ENCODE assay signal across 9 cellular contexts in genomic region chr4:165378763-165379631, GRCh38. TPM values are rescaled to one million over a fixed set of nuclear protein-coding genes. Genes with fewer than 3 reads are reported as not detected.
A peak's percentile ranks its signal among the peaks of the same experiment; 100 is the strongest.
DNase-seq lines count a peak whose midpoint lies in the region; ATAC-seq and TF ChIP-seq lines count a peak whose summit lies in the region.
"Had no signal": no experiment of that assay in that cellular context is flagged by ENCODE, and none has a peak within 500 bp of the region (broad histone marks: within the 10 kb centered on the region; RNA-seq: fewer than 3 reads in every experiment).

Gene CPE (plus strand): TSS chr4:165379008. CDS start chr4:165379222, 214 bp downstream.

- intact Hi-C loops in testis (cut with DNase I; ENCODE audit: low total_unique reads), result no loop called here

- H3K27me3 ChIP-seq in testis, result no peaks in the 10 kb centered on the region

- TF ChIP-seq POLR2A in testis (IDR thresholded peaks at IDR 0.05), result no peak

- 1% methylated on average over 23 to 63 of the region's 82 CpGs for WGBS in testis, 2 donors

- no peaks in the 10 kb centered on the region for H3K9me3 ChIP-seq in testis

- peak; percentile 92 for DNase-seq in DMS 273 (lab: John Stamatoyannopoulos, UW; ENCODE audit: unreplicated experiment)
- DNase-seq in KBM-7, result peak; percentile 81
- DNase-seq in SK-MEL-5 (ENCODE audit: low read depth, low spot score), result peak; percentile 46
- DNase-seq in activated naive CD8-positive, alpha-beta T cell treated with anti-CD3 and anti-CD28 coated beads, Interleukin-2, amount 50 U/mL, for 16 hours (ENCODE audit: low read depth, low spot score), result peak; percentile 51
- DNase-seq in glomerular endothelial cell (ENCODE audit: extremely low read depth, low read depth, low spot score), result no peak
- DNase-seq in nucleus accumbens (lab: John Stamatoyannopoulos, UW), result peak in 55 of 56 donors; percentile 3 to 88 (median 74)
- DNase-seq in testis, result peak; percentile 88

- no peaks in the 10 kb centered on the region for H3K36me3 ChIP-seq in testis (ENCODE audit: low read depth, missing control alignments)

- peaks cover 3% of the 10 kb centered on the region for H3K4me1 ChIP-seq in testis

- peak within 1 kb of the TSS; percentile 75 to 84 for H3K4me3 ChIP-seq in testis

- peak; percentile 92 for ATAC-seq in GM21619 (IDR thresholded peaks at IDR 0.05; ENCODE audit: unreplicated experiment)

- TF ChIP-seq CTCF in testis (IDR thresholded peaks at IDR 0.05), result peak; percentile 22 to 57 (median 54)

- in situ Hi-C loops in KBM-7 (cut with MboI; ENCODE audit: low pct_unique_long_range_greater_than_20kb, low sequenced_read_pairs), result no loop called here
- in situ Hi-C loops in SK-MEL-5 (cut with HindIII; ENCODE audit: low pct_unique_long_range_greater_than_20kb, low sequenced_read_pairs), result no loop called here

- peak within 1 kb of the TSS; percentile 94 to 96 for H3K27ac ChIP-seq in testis

RNA-seq across cellular contexts. Expression of gene CPE, which starts in this region (rescaled TPM):
- 0.29 and 2.0 TPM in 2 replicates for total RNA-seq in SK-MEL-5 (2014; rRNA removed; shearing (Covaris generic))
- 0.42 and 1.3 TPM in 2 replicates for polyA plus RNA-seq in SK-MEL-5 (2015; cell fraction: cytosol; rRNA removed)
- 0.33 TPM in 1 of 2 replicates, not detected in the other for polyA plus RNA-seq in SK-MEL-5 (2015; cell fraction: nucleus; rRNA removed)
- total RNA-seq in glomerular endothelial cell (6.6 and 10.2 TPM in 2 replicates), testis (100 to 1,000 TPM; 324 to 589 TPM)
- polyA plus RNA-seq in testis (ENCODE audit: insufficient read depth, low read depth, low replicate concordance), result 290 TPM
- total RNA-seq: activated CD8-positive, alpha-beta memory T cell treated with anti-CD3 and anti-CD28 coated beads for 36 hours had no signal

Comparison
In these comparisons a context has a peak if more than half of its experiments do, and no peak if none do; other contexts are left out.
1. RNA of gene CPE (total RNA-seq): 324 to 589 TPM in testis; 6.6 to 10.2 TPM in glomerular endothelial cell and 0.29 to 2.0 TPM in SK-MEL-5; every median in the first group is over 10 times any median in the second.